In genomic region chr1:86860020-86860419, GRCh38 we compare ENCODE assay signal across 1 cellular context.
TF ChIP-seq lines count a peak whose summit lies in the region.

No MANE protein-coding gene starts in this region.

TF ChIP-seq in HepG2, 621 proteins besides CTCF, POLR2A, EP300 and RAD21:
- TF ChIP-seq GATA4 (IDR thresholded peaks at IDR 0.05; ENCODE audit: borderline replicate concordance, low read depth) (no peak), BHLHE40 (IDR thresholded peaks at IDR 0.05; ENCODE audit: low read length) (no peak), HES4 (CRISPR knock-in tag; IDR thresholded peaks at IDR 0.05; ENCODE audit: borderline replicate concordance) (no peak), THRA (CRISPR knock-in tag; IDR thresholded peaks at IDR 0.05; ENCODE audit: borderline replicate concordance) (peak; percentile 91; the same call in 1 of the 2 replicates), REPIN1 (CRISPR knock-in tag; IDR thresholded peaks at IDR 0.05; ENCODE audit: borderline replicate concordance, low read depth) (no peak), ZNF207 (IDR thresholded peaks at IDR 0.05; ENCODE audit: borderline replicate concordance) (no peak), ZNF501 (CRISPR knock-in tag; IDR thresholded peaks at IDR 0.05) (no peak), ATF2 (CRISPR knock-in tag; IDR thresholded peaks at IDR 0.05) (no peak), TEAD3 (CRISPR knock-in tag; optimal IDR thresholded peaks at IDR 0.05; ENCODE audit: borderline replicate concordance) (peak; percentile 15), ZNF367 (CRISPR knock-in tag; IDR thresholded peaks at IDR 0.05; ENCODE audit: borderline replicate concordance) (no peak), ZNF10 (CRISPR knock-in tag; IDR thresholded peaks at IDR 0.05; ENCODE audit: borderline replicate concordance, low read depth) (no peak), TMF1 (CRISPR knock-in tag; IDR thresholded peaks at IDR 0.05; ENCODE audit: low read depth) (no peak), ZNF530 (CRISPR knock-in tag; IDR thresholded peaks at IDR 0.05; ENCODE audit: low read depth) (no peak), BRCA1 (CRISPR knock-in tag; IDR thresholded peaks at IDR 0.05) (no peak), SMARCE1 (IDR thresholded peaks at IDR 0.05; ENCODE audit: borderline replicate concordance) (no peak), ZHX1 (CRISPR knock-in tag; IDR thresholded peaks at IDR 0.05; ENCODE audit: low read depth) (no peak), ZNF317 (CRISPR knock-in tag; IDR thresholded peaks at IDR 0.05) (no peak), SOX13 (IDR thresholded peaks at IDR 0.05) (no peak), SOX13 (CRISPR knock-in tag; conservative IDR thresholded peaks at IDR 0.05 in 1 of 2, IDR thresholded peaks at IDR 0.05 in 1 of 2) (peak in 1 of 2 experiments; percentile 77; a peak in 2 of 4 replicates), SOX6 (IDR thresholded peaks at IDR 0.05) (no peak), SOX6 (CRISPR knock-in tag; IDR thresholded peaks at IDR 0.05) (peak; percentile 35; the same call in 1 of the 2 replicates), POLR2AphosphoS5 (IDR thresholded peaks at IDR 0.05; ENCODE audit: low read depth, low read length) (no peak), ZNF773 (CRISPR knock-in tag; IDR thresholded peaks at IDR 0.05; ENCODE audit: borderline replicate concordance) (no peak), TRIM22 (IDR thresholded peaks at IDR 0.05) (no peak), RNF2 (conservative IDR thresholded peaks at IDR 0.05; ENCODE audit: low read depth) (no peak)
- TF ChIP-seq, protein P1, sequence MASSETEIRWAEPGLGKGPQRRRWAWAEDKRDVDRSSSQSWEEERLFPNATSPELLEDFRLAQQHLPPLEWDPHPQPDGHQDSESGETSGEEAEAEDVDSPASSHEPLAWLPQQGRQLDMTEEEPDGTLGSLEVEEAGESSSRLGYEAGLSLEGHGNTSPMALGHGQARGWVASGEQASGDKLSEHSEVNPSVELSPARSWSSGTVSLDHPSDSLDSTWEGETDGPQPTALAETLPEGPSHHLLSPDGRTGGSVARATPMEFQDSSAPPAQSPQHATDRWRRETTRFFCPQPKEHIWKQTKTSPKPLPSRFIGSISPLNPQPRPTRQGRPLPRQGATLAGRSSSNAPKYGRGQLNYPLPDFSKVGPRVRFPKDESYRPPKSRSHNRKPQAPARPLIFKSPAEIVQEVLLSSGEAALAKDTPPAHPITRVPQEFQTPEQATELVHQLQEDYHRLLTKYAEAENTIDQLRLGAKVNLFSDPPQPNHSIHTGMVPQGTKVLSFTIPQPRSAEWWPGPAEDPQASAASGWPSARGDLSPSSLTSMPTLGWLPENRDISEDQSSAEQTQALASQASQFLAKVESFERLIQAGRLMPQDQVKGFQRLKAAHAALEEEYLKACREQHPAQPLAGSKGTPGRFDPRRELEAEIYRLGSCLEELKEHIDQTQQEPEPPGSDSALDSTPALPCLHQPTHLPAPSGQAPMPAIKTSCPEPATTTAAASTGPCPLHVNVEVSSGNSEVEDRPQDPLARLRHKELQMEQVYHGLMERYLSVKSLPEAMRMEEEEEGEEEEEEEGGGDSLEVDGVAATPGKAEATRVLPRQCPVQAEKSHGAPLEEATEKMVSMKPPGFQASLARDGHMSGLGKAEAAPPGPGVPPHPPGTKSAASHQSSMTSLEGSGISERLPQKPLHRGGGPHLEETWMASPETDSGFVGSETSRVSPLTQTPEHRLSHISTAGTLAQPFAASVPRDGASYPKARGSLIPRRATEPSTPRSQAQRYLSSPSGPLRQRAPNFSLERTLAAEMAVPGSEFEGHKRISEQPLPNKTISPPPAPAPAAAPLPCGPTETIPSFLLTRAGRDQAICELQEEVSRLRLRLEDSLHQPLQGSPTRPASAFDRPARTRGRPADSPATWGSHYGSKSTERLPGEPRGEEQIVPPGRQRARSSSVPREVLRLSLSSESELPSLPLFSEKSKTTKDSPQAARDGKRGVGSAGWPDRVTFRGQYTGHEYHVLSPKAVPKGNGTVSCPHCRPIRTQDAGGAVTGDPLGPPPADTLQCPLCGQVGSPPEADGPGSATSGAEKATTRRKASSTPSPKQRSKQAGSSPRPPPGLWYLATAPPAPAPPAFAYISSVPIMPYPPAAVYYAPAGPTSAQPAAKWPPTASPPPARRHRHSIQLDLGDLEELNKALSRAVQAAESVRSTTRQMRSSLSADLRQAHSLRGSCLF (CRISPR knock-in tag; IDR thresholded peaks at IDR 0.05; ENCODE audit: borderline replicate concordance): no peak
- TF ChIP-seq, protein P2, sequence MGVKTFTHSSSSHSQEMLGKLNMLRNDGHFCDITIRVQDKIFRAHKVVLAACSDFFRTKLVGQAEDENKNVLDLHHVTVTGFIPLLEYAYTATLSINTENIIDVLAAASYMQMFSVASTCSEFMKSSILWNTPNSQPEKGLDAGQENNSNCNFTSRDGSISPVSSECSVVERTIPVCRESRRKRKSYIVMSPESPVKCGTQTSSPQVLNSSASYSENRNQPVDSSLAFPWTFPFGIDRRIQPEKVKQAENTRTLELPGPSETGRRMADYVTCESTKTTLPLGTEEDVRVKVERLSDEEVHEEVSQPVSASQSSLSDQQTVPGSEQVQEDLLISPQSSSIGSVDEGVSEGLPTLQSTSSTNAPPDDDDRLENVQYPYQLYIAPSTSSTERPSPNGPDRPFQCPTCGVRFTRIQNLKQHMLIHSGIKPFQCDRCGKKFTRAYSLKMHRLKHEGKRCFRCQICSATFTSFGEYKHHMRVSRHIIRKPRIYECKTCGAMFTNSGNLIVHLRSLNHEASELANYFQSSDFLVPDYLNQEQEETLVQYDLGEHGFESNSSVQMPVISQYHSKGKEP (CRISPR knock-in tag; IDR thresholded peaks at IDR 0.05): no peak
- TF ChIP-seq, protein P3, sequence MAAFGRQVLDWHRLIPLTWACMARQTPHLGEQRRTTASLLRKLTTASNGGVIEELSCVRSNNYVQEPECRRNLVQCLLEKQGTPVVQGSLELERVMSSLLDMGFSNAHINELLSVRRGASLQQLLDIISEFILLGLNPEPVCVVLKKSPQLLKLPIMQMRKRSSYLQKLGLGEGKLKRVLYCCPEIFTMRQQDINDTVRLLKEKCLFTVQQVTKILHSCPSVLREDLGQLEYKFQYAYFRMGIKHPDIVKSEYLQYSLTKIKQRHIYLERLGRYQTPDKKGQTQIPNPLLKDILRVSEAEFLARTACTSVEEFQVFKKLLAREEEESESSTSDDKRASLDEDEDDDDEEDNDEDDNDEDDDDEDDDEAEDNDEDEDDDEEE (CRISPR knock-in tag; IDR thresholded peaks at IDR 0.05): no peak
